In the genomic region with DNA sequence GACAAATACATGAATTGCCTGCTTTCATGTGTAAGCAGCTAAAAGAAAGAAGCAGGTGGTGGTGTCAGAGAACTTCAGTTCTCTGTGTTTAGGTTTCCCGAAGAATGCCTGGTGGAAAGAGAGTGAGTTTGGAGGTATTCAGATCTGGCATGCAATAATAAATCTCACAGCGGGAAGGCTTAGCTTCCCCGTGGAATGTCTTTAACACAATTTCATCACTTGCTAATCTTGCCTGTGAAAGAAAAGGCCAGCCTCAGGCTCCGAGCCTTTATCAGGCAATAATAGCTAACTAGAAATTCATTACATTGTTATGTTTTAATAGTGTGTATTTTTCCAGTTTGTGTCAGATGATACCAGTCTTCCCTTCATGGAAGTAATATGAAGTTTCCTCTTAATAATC, we compare ENCODE assay signal across 28 cellular contexts.
DNase-seq lines count a peak whose midpoint lies in the region; ATAC-seq and TF ChIP-seq lines count a peak whose summit lies in the region.
"Had no signal": no experiment of that assay in that cellular context is flagged by ENCODE, and none has a peak within 500 bp of the region (broad histone marks: within the 10 kb centered on the region; RNA-seq: fewer than 3 reads in every experiment).

No MANE protein-coding gene starts in this region.

- H3K27ac ChIP-seq in GM23338 (ENCODE audit: low read depth) (no peak overlapping the region), esophagus squamous epithelium (peak overlapping the region; percentile 22 to 81 (median 63)), gastrocnemius medialis (peak overlapping the region in 1 of 4 donors; percentile 71)
- H3K27ac ChIP-seq: body of pancreas, PC-9 had no signal

- TF ChIP-seq POLR2A in esophagus squamous epithelium (IDR thresholded peaks at IDR 0.05) (no peak), gastrocnemius medialis (IDR thresholded peaks at IDR 0.05) (no peak)

- no peaks in the 10 kb centered on the region for H3K27me3 Mint-ChIP-seq in GM23338 (ENCODE audit: insufficient read depth, low read depth, poor library complexity)
- H3K27me3 Mint-ChIP-seq: activated CD8-positive, alpha-beta memory T cell treated with anti-CD3 and anti-CD28 coated beads, Interleukin-2, amount 10 ng/mL, durations not matched to agents 7 days and 5 days; CD4-positive, alpha-beta memory T cell had no signal

- H3K9me3 Mint-ChIP-seq in GM23338 = no peaks in the 10 kb centered on the region
- no peaks in the 10 kb centered on the region for H3K9me3 Mint-ChIP-seq in stimulated activated effector memory CD8-positive, alpha-beta T cell treated with anti-CD3 and anti-CD28 coated beads, Interleukin-12 subunit alpha, Interleukin-12 subunit beta, amount 100 ng/mL, for 72 hours
- H3K9me3 Mint-ChIP-seq: CD4-positive, alpha-beta memory T cell had no signal

- intact Hi-C loops in esophagus squamous epithelium (cut with DNase I) (no loop called here), gastrocnemius medialis (cut with DNase I; ENCODE audit: low total_unique reads) (no loop called here)

- H3K9me3 ChIP-seq in esophagus squamous epithelium (no peaks in the 10 kb centered on the region), gastrocnemius medialis (no peaks in the 10 kb centered on the region)
- H3K9me3 ChIP-seq: body of pancreas had no signal

- H3K9me2 ChIP-seq in GM23338 (ENCODE audit: insufficient read depth) = no peaks in the 10 kb centered on the region; the same call in 1 of the 2 replicates

- no peaks in the 10 kb centered on the region for H4K20me1 ChIP-seq in GM23338 (replicated peaks; ENCODE audit: insufficient read depth)

- H3K4me1 Mint-ChIP-seq in GM23338 = peaks cover 12% of the 10 kb centered on the region
- no peaks in the 10 kb centered on the region for H3K4me1 Mint-ChIP-seq in stimulated activated effector memory CD8-positive, alpha-beta T cell treated with anti-CD3 and anti-CD28 coated beads, Interleukin-12 subunit alpha, Interleukin-12 subunit beta, amount 100 ng/mL, for 72 hours
- H3K4me1 Mint-ChIP-seq: activated CD8-positive, alpha-beta memory T cell treated with anti-CD3 and anti-CD28 coated beads, Interleukin-2, amount 10 ng/mL, durations not matched to agents 7 days and 5 days; B cell had no signal

- in situ Hi-C loops in gastrocnemius medialis (cut with MboI; ENCODE audit: low sequenced_read_pairs in 4 of 4) = no loop called here

- no peak overlapping the region for H3K4me2 ChIP-seq in GM23338
- H3K4me2 ChIP-seq: PC-9 had no signal

- TF ChIP-seq CTCF in GM23338 (conservative IDR thresholded peaks at IDR 0.05; ENCODE audit: low read depth in 2 of 2) (no peak), esophagus squamous epithelium (IDR thresholded peaks at IDR 0.05) (no peak), gastrocnemius medialis (IDR thresholded peaks at IDR 0.05 in 4 of 5, conservative IDR thresholded peaks at IDR 0.05 in 1 of 5) (no peak)

- no peak overlapping the region for H2AFZ ChIP-seq in GM23338
- H2AFZ ChIP-seq: PC-9 had no signal

- no peaks in the 10 kb centered on the region for H3F3A ChIP-seq in GM23338 (replicated peaks; ENCODE audit: low read depth)

- H3K27me3 ChIP-seq in GM23338 (ENCODE audit: insufficient read depth) = no peaks in the 10 kb centered on the region
- H3K27me3 ChIP-seq in esophagus squamous epithelium = no peaks in the 10 kb centered on the region
- no peaks in the 10 kb centered on the region for H3K27me3 ChIP-seq in gastrocnemius medialis
- H3K27me3 ChIP-seq: body of pancreas had no signal

- peaks cover 3% of the 10 kb centered on the region; the same call in 2 of the 3 replicates for H3K36me3 Mint-ChIP-seq in GM23338 (ENCODE audit: low read depth)
- no peaks in the 10 kb centered on the region for H3K36me3 Mint-ChIP-seq in stimulated activated effector memory CD8-positive, alpha-beta T cell treated with anti-CD3 and anti-CD28 coated beads, Interleukin-12 subunit alpha, Interleukin-12 subunit beta, amount 100 ng/mL, for 72 hours
- H3K36me3 Mint-ChIP-seq: activated CD8-positive, alpha-beta memory T cell treated with anti-CD3 and anti-CD28 coated beads, Interleukin-2, amount 10 ng/mL, durations not matched to agents 7 days and 5 days; CD4-positive, alpha-beta memory T cell had no signal

- peak overlapping the region; percentile 24; the same call in 1 of the 2 replicates for H3K27ac Mint-ChIP-seq in GM23338
- H3K27ac Mint-ChIP-seq in stimulated activated effector memory CD8-positive, alpha-beta T cell treated with anti-CD3 and anti-CD28 coated beads, Interleukin-12 subunit alpha, Interleukin-12 subunit beta, amount 100 ng/mL, for 72 hours = no peak overlapping the region
- H3K27ac Mint-ChIP-seq: activated CD8-positive, alpha-beta memory T cell treated with anti-CD3 and anti-CD28 coated beads, Interleukin-2, amount 10 ng/mL, durations not matched to agents 7 days and 5 days; B cell; CD4-positive, alpha-beta memory T cell had no signal

- 67 to 80% methylated on average over 4 of the region's 4 CpGs for WGBS in esophagus squamous epithelium, 2 donors

- H3K4me1 ChIP-seq in GM23338 (ENCODE audit: insufficient read depth) (peaks cover 14% of the 10 kb centered on the region), esophagus squamous epithelium (peaks cover 0 to 71% (median 15%) of the 10 kb centered on the region in 3 donors), gastrocnemius medialis (peaks cover 34 to 42% of the 10 kb centered on the region in 2 donors)

- peak; percentile 28; the same call in 1 of the 3 replicates for ATAC-seq in GM23338
- ATAC-seq in gastrocnemius medialis = no peak
- ATAC-seq in stimulated activated effector memory CD8-positive, alpha-beta T cell treated with anti-CD3 and anti-CD28 coated beads, Interleukin-12 subunit alpha, Interleukin-12 subunit beta, amount 100 ng/mL, for 72 hours = no peak
- ATAC-seq: activated CD4-positive, CD25-positive, alpha-beta regulatory T cell treated with anti-CD3 and anti-CD28 coated beads, Interleukin-2, amount 50 U/mL, for 24 hours; activated CD8-positive, alpha-beta memory T cell treated with anti-CD3 and anti-CD28 coated beads, Interleukin-2, amount 10 ng/mL, durations not matched to agents 7 days and 5 days; body of pancreas; left ventricle myocardium superior; stimulated activated naive CD8-positive, alpha-beta T cell treated with anti-CD3 and anti-CD28 coated beads, Interleukin-15, Interleukin-2, amounts not matched to agents 100 U/mL and 50 U/mL, for 24 hours had no signal

- H3K4me3 ChIP-seq in GM23338 (no peak overlapping the region), esophagus squamous epithelium (no peak overlapping the region), gastrocnemius medialis (no peak overlapping the region)
- H3K4me3 ChIP-seq: body of pancreas, PC-9 had no signal

- no peak overlapping the region for H3K4me3 Mint-ChIP-seq in GM23338
- no peak overlapping the region for H3K4me3 Mint-ChIP-seq in stimulated activated effector memory CD8-positive, alpha-beta T cell treated with anti-CD3 and anti-CD28 coated beads, Interleukin-12 subunit alpha, Interleukin-12 subunit beta, amount 100 ng/mL, for 72 hours
- H3K4me3 Mint-ChIP-seq: activated CD8-positive, alpha-beta memory T cell treated with anti-CD3 and anti-CD28 coated beads, Interleukin-2, amount 10 ng/mL, durations not matched to agents 7 days and 5 days; B cell; CD4-positive, alpha-beta memory T cell had no signal

- no peaks in the 10 kb centered on the region for H3K79me2 ChIP-seq in GM23338 (replicated peaks; ENCODE audit: insufficient read depth)

- H3K36me3 ChIP-seq in GM23338 (ENCODE audit: insufficient read depth) (peaks cover 3% of the 10 kb centered on the region; the same call in 1 of the 2 replicates), esophagus squamous epithelium (no peaks in the 10 kb centered on the region), gastrocnemius medialis (peaks cover 0 to 6% of the 10 kb centered on the region in 2 donors)

- DNase-seq in GM23338 (ENCODE audit: low spot score) = peak; percentile 30
- DNase-seq in amniotic epithelial cell (ENCODE audit: low read depth) = peak; percentile 83
- no peak for DNase-seq in esophagus squamous epithelium (lab: John Stamatoyannopoulos, UW)
- DNase-seq in retina = peak; percentile 49
- DNase-seq in gastrocnemius medialis = no peak
- DNase-seq in foreskin melanocyte = no peak
- DNase-seq in DMS79 (lab: John Stamatoyannopoulos, UW) = no peak
- DNase-seq in stimulated activated effector memory CD8-positive, alpha-beta T cell treated with anti-CD3 and anti-CD28 coated beads, Interleukin-12 subunit alpha, Interleukin-12 subunit beta, amount 100 ng/mL, for 72 hours (ENCODE audit: low spot score in 2 of 2) = no peak
- DNase-seq: activated CD4-positive, alpha-beta T cell treated with anti-CD3 and anti-CD28 coated beads, Interleukin-2, amount 50 U/mL, for 4 hours; activated CD8-positive, alpha-beta memory T cell treated with anti-CD3 and anti-CD28 coated beads, Interleukin-2, amount 10 ng/mL, durations not matched to agents 7 days and 5 days; activated gamma-delta T cell treated with Interleukin-2 at 50 U/mL for 16 hours; activated T-cell treated with anti-CD3 and anti-CD28 coated beads, Interleukin-2, amount 50 U/mL, for 48 hours; body of pancreas; CD4-positive, alpha-beta memory T cell; HCEC 1CT; islet precursor cell; left ventricle myocardium superior; MM.1S; NCI-H1105 treated with DMSO at 0.1 percent for 48 hours; NCI-H187 treated with DMSO at 0.1 percent for 48 hours; NCI-H524; NK-92 treated with Interleukin-12 subunit alpha and Interleukin-12 subunit beta, amount 100 ng/mL, for 24 hours; PC-9; small intestine; stimulated activated naive CD8-positive, alpha-beta T cell treated with anti-CD3 and anti-CD28 coated beads, Interleukin-15, Interleukin-2, amounts not matched to agents 100 U/mL and 50 U/mL, for 24 hours; T-helper 2 cell had no signal

TF ChIP-seq in GM23338, 12 proteins besides CTCF, POLR2A, EP300 and RAD21 (continues in another document):
- no peak for TF ChIP-seq POLR2AphosphoS5 (IDR thresholded peaks at IDR 0.05; ENCODE audit: low read depth)
- no peak for TF ChIP-seq ZNF331 (CRISPR knock-in tag; IDR thresholded peaks at IDR 0.05; ENCODE audit: low read depth)
- no peak for TF ChIP-seq CREB1 (CRISPR knock-in tag; IDR thresholded peaks at IDR 0.05; ENCODE audit: low read depth)
- no peak for TF ChIP-seq ZNF114 (CRISPR knock-in tag; IDR thresholded peaks at IDR 0.05)
- no peak for TF ChIP-seq JUNB (IDR thresholded peaks at IDR 0.05; ENCODE audit: unreplicated experiment)
- no peak for TF ChIP-seq EZH2phosphoT487 (IDR thresholded peaks at IDR 0.05; ENCODE audit: unreplicated experiment)

Comparison
In these comparisons a context has a peak if more than half of its experiments do, and no peak if none do; other contexts are left out.
1. DNase-seq: peak in GM23338 (single experiment), amniotic epithelial cell (single experiment) and retina (single experiment); none in esophagus squamous epithelium (single experiment), gastrocnemius medialis (0 of 2), foreskin melanocyte (single experiment), DMS79 (single experiment) and stimulated activated effector memory CD8-positive, alpha-beta T cell treated with anti-CD3 and anti-CD28 coated beads, Interleukin-12 subunit alpha, Interleukin-12 subunit beta, amount 100 ng/mL, for 72 hours (0 of 2).